Comparison of ENCODE assay signal across 1 cellular context in genomic region chr19:37077615-37077928, GRCh38.
TF ChIP-seq lines count a peak whose summit lies in the region.

No MANE protein-coding gene starts in this region.

TF ChIP-seq in GM23338, 12 proteins besides CTCF, POLR2A, EP300 and RAD21 (continued from another document):
- TF ChIP-seq POLR2AphosphoS5 (IDR thresholded peaks at IDR 0.05; ENCODE audit: low read depth) (no peak), REST (IDR thresholded peaks at IDR 0.05; ENCODE audit: unreplicated experiment) (no peak), ZNF114 (CRISPR knock-in tag; IDR thresholded peaks at IDR 0.05) (no peak)
TF ChIP-seq in GM23338: peak in this region for 0.
